ENCODE assay signal across 30 cellular contexts in genomic region chr10:114081911-114082583, GRCh38. TPM values are rescaled to one million over a fixed set of nuclear protein-coding genes. Genes with fewer than 3 reads are reported as not detected.
DNase-seq lines count a peak whose midpoint lies in the region; ATAC-seq, FAIRE-seq and TF ChIP-seq lines count a peak whose summit lies in the region.
"Had no signal": no experiment of that assay in that cellular context is flagged by ENCODE, and none has a peak within 500 bp of the region (broad histone marks: within the 10 kb centered on the region; RNA-seq: fewer than 3 reads in every experiment).

No MANE protein-coding gene starts in this region.

- WGBS in K562 (ENCODE audit: insufficient coverage, low coverage, missing lambda C conversion rate), result 11% methylated on average over 8 of the region's 8 CpGs
- 37 to 38% methylated on average over 8 of the region's 8 CpGs for WGBS in pancreas, 2 donors

- H3K79me2 ChIP-seq in K562 (ENCODE audit: control insufficient read depth, insufficient read depth, low read length), result no peaks in the 10 kb centered on the region
- H3K79me2 ChIP-seq: parathyroid adenoma had no signal

- peak; percentile 29; the same call in 1 of the 3 replicates for ATAC-seq in K562
- ATAC-seq in pancreas, result peak; percentile 82 to 84 (median 84)
- ATAC-seq in GM21515 (IDR thresholded peaks at IDR 0.05; ENCODE audit: unreplicated experiment), result no peak

- no peaks in the 10 kb centered on the region for H3K9me3 ChIP-seq in K562 (replicated peaks; ENCODE audit: control insufficient read depth, insufficient read depth, low read depth, low read length)
- H3K9me3 ChIP-seq in pancreas, result no peaks in the 10 kb centered on the region
- H3K9me3 ChIP-seq: left ventricle myocardium inferior, spleen, thyroid gland, vagina had no signal

- H3K4me3 ChIP-seq in K562 (no peak overlapping the region), pancreas (no peak overlapping the region)
- H3K4me3 ChIP-seq: coronary artery, left ventricle myocardium inferior, neural progenitor cell, spleen, thyroid gland, vagina had no signal

- TF ChIP-seq EP300 in K562 (IDR thresholded peaks at IDR 0.05; ENCODE audit: low read length), result no peak

- FAIRE-seq in K562 (lab: Jason Lieb, UNC) (no peak), pancreas (lab: Jason Lieb, UNC) (no peak)
- FAIRE-seq: astrocyte, H1 had no signal

- intact Hi-C loops in K562 (cut with micrococcal nuclease), result no loop called here
- intact Hi-C loops in pancreas (cut with DNase I), result no loop called here

- H3K36me3 ChIP-seq in K562 (ENCODE audit: control insufficient read depth, insufficient read depth, low read length) (no peaks in the 10 kb centered on the region), pancreas (no peaks in the 10 kb centered on the region)
- H3K36me3 ChIP-seq: left ventricle myocardium inferior, neural progenitor cell, spleen, thyroid gland, vagina had no signal

- CTCF ChIA-PET in K562 (lab: Yijun Ruan, JAX; ENCODE audit: low intra/inter-chr PET ratio), result no interaction called here

- no peak for TF ChIP-seq CTCF in K562 (IDR thresholded peaks at IDR 0.05 in 2 of 3, conservative IDR thresholded peaks at IDR 0.05 in 1 of 3; ENCODE audit: insufficient read depth in 2 of 3, low read depth in 1 of 3, low read length in 3 of 3)
- no peak for TF ChIP-seq CTCF in pancreas (IDR thresholded peaks at IDR 0.05)

- no peak for TF ChIP-seq RAD21 in K562 (CRISPR knock-in tag; conservative IDR thresholded peaks at IDR 0.05 in 1 of 2, IDR thresholded peaks at IDR 0.05 in 1 of 2)

- H3K27me3 ChIP-seq in K562 (ENCODE audit: control insufficient read depth in 2 of 2, insufficient read depth in 2 of 2, low read length in 2 of 2), result peaks cover 0 to 6% of the 10 kb centered on the region in 2 experiments; a peak in 1 of 5 replicates
- no peaks in the 10 kb centered on the region for H3K27me3 ChIP-seq in pancreas
- H3K27me3 ChIP-seq: neural progenitor cell, spleen, thyroid gland, vagina had no signal

- no peak for TF ChIP-seq POLR2A in K562 (conservative IDR thresholded peaks at IDR 0.05)

- no TSS peak for BruUV-seq in K562 (replicated peaks; lab: Mats Ljungman, UMichigan)

- POLR2A ChIA-PET in K562 (lab: Yijun Ruan, JAX), result no interaction called here

- in situ Hi-C loops in K562 (cut with MboI), result loop anchor here (5.0 kb wide), 1 partner anchor 125 kb away; no protein-coding TSS in a partner anchor

- H3K4me1 ChIP-seq in K562 (replicated peaks in 1 of 2; ENCODE audit: control insufficient read depth in 2 of 2, insufficient read depth in 2 of 2, low read length in 2 of 2) (peaks cover 0 to 4% of the 10 kb centered on the region in 2 experiments; a peak in 1 of 5 replicates), pancreas (peaks cover 0 to 10% (median 6%) of the 10 kb centered on the region in 3 donors)
- H3K4me1 ChIP-seq: neural progenitor cell, parathyroid adenoma, thyroid gland, vagina had no signal

- H2AFZ ChIP-seq in K562 (ENCODE audit: low read depth, low read length), result peak overlapping the region; percentile 55; the same call in 1 of the 2 replicates
- H2AFZ ChIP-seq: parathyroid adenoma had no signal

- H3K9ac ChIP-seq in K562 (ENCODE audit: insufficient read depth in 1 of 2, low read depth in 2 of 2, low read length in 2 of 2), result no peak overlapping the region
- H3K9ac ChIP-seq: neural progenitor cell, parathyroid adenoma had no signal

- DNase-seq in DMS53 (lab: John Stamatoyannopoulos, UW) (peak; percentile 57), NCI-H1048 (lab: John Stamatoyannopoulos, UW) (peak; percentile 46), K562 (ENCODE audit: extremely low read depth in 1 of 4, low spot score in 3 of 4) (no peak), pancreas (no peak), NCI-H2029 (lab: John Stamatoyannopoulos, UW) (no peak), NCI-H1417 (lab: John Stamatoyannopoulos, UW) (no peak), GDM1 (lab: John Stamatoyannopoulos, UW) (no peak)
- DNase-seq: activated CD8-positive, alpha-beta memory T cell treated with anti-CD3 and anti-CD28 coated beads, Interleukin-2, amount 10 ng/mL, durations not matched to agents 7 days and 5 days; activated T-cell treated with anti-CD3 and anti-CD28 coated beads, Interleukin-2, amount 50 U/mL, for 48 hours; caudate nucleus; DMS79; GF-D8; KG1; left ventricle myocardium inferior; mesenchymal stem cell; NCI-H1417 treated with DMSO at 0.1 percent for 48 hours; NCI-H2107; NCI-H345; spleen; stimulated activated CD4-positive, alpha-beta T cell treated with anti-CD3 and anti-CD28 coated beads, Interleukin-2, amount 100 ng/mL, for 24 hours; T-helper 1 cell; thyroid gland had no signal

- H3K4me2 ChIP-seq in K562 (ENCODE audit: insufficient read depth, low read length), result no peak overlapping the region
- H3K4me2 ChIP-seq: neural progenitor cell had no signal

- H3K9me1 ChIP-seq in K562 (ENCODE audit: control insufficient read depth, insufficient read depth, low read length), result no peaks in the 10 kb centered on the region

- no peak overlapping the region for H3K27ac ChIP-seq in K562 (ENCODE audit: extremely low read depth, low read depth, low read length)
- H3K27ac ChIP-seq in pancreas, result no peak overlapping the region
- H3K27ac ChIP-seq: coronary artery, left ventricle myocardium inferior, neural progenitor cell, parathyroid adenoma, spleen, thyroid gland, vagina had no signal

- H4K20me1 ChIP-seq in K562 (replicated peaks; ENCODE audit: control insufficient read depth, insufficient read depth, low read length), result no peaks in the 10 kb centered on the region

TF ChIP-seq in K562, 482 proteins besides CTCF, POLR2A, EP300 and RAD21 (continues in another document):
- TF ChIP-seq C11orf30 (IDR thresholded peaks at IDR 0.05; ENCODE audit: low read depth), result peak; percentile 50; the same call in 1 of the 2 replicates
- peak; percentile 16; the same call in 1 of the 2 replicates for TF ChIP-seq ZNF316 (IDR thresholded peaks at IDR 0.05)
- TF ChIP-seq, protein P1, sequence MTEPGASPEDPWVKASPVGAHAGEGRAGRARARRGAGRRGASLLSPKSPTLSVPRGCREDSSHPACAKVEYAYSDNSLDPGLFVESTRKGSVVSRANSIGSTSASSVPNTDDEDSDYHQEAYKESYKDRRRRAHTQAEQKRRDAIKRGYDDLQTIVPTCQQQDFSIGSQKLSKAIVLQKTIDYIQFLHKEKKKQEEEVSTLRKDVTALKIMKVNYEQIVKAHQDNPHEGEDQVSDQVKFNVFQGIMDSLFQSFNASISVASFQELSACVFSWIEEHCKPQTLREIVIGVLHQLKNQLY (CRISPR knock-in tag; conservative IDR thresholded peaks at IDR 0.05), result no peak
- TF ChIP-seq HCFC1 (IDR thresholded peaks at IDR 0.05; ENCODE audit: low read depth, low read length), result no peak
- no peak for TF ChIP-seq STAT5B (CRISPR knock-in tag; IDR thresholded peaks at IDR 0.05)
- TF ChIP-seq ZBTB26 (CRISPR knock-in tag; IDR thresholded peaks at IDR 0.05), result no peak
- TF ChIP-seq PCBP1 (IDR thresholded peaks at IDR 0.05; ENCODE audit: low read depth, low read length, poor library complexity, severe bottlenecking), result no peak
- no peak for TF ChIP-seq CHAMP1 (IDR thresholded peaks at IDR 0.05)

RNA-seq across cellular contexts. Expression of gene ADRB1, which starts 38.4 kb away (rescaled TPM):
- total RNA-seq in K562 (2011; cell fraction: chromatin; rRNA removed; ENCODE audit: low replicate concordance), result not detected in 2 replicates
- total RNA-seq in K562 (2011; cell fraction: nucleolus; rRNA removed), result not detected in 2 replicates
- total RNA-seq in K562 (2011; cell fraction: nucleoplasm; rRNA removed), result not detected in 2 replicates
- total RNA-seq in K562 (2014; rRNA removed) (0.09 and 0.12 TPM in 2 replicates), K562 (2014; rRNA removed; fragmentation: Illumina TruSeq; extraction: Trizol) (0.06 TPM in 1 of 2 replicates, not detected in the other), K562 (2015; rRNA removed; fragmentation: Illumina TruSeq; extraction: Trizol) (not detected in 2 replicates), K562 (2021) (0.07 and 0.11 TPM in 2 replicates), pancreas (1 to 10 TPM in 3 of 6 donors, under 1 TPM in 3; 0.62 to 1.3 (median 0.97) TPM)
- polyA plus RNA-seq in K562 (2011; rRNA removed) (0.07 TPM in 1 of 2 replicates, not detected in the other), K562 (2014; fragmentation: Illumina TruSeq; extraction: Trizol) (not detected in 2 replicates), K562 (2014; fragmentation: Nextera tagmentation; extraction: Ambion mirVana) (under 1 TPM in 1 of 2 experiments, not detected in 1; 0.07 TPM), K562 (2014; rRNA removed) (not detected in 2 replicates), pancreas (1 to 10 TPM in 1 of 2 donors, under 1 TPM in 1; 0.49 to 2.1 TPM)
- polyA plus RNA-seq in K562 (2011; cell fraction: cytosol; rRNA removed), result 0.01 TPM in 1 of 2 replicates, not detected in the other
- 0.15 TPM in 1 of 2 replicates, not detected in the other for polyA plus RNA-seq in K562 (2011; cell fraction: nucleus; rRNA removed)
- polyA plus RNA-seq in K562 (2012), result 0.10 TPM in 1 of 2 replicates, not detected in the other
- 0.09 TPM in 1 of 2 replicates, not detected in the other for polyA minus RNA-seq in K562 (2011; rRNA and poly(A)+ RNA removed)
- not detected in 2 replicates for polyA minus RNA-seq in K562 (2011; cell fraction: cytosol; rRNA and poly(A)+ RNA removed)
- polyA minus RNA-seq in K562 (2011; cell fraction: nucleus; rRNA and poly(A)+ RNA removed), result 0.33 TPM in 1 of 2 replicates, not detected in the other
- total RNA-seq: vagina had no signal
- polyA plus RNA-seq: BJ had no signal

Comparison
In these comparisons a context has a peak if more than half of its experiments do, and no peak if none do; other contexts are left out.
1. DNase-seq: peak in DMS53 (single experiment) and NCI-H1048 (single experiment); none in K562 (0 of 4), pancreas (0 of 6), NCI-H2029 (single experiment), NCI-H1417 (0 of 3) and GDM1 (single experiment).